8 cellular contexts compared by ENCODE assay signal in the genomic region with DNA sequence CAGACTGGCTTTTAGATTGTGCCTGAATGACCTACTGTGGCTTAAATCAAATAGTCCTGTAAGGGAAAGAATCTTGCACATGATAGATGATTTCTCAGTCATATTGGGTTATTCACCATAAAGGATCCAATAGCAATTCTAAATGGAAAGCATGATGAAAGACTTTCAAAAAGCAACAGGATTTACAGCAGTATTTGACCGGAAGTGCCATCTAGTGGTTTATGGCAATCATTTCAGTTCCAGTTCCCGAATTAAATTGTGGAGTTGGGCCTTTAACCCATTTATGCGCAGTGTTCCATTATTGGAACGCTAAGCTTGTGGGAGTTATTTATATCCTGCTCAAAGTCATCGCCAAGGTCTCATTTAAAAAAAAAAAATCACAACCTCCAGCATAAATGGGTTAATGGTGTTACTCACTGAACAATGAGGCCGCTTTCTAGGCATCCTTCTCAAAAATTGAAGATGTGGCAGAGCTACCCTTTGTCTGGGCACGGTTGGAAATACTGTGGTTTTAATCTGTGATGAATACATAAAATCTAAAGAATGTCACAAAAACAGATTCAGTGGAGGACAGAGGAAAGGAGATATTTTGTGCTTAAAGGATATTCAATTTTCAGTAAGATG.
A peak's percentile ranks its signal among the peaks of the same experiment; 100 is the strongest.
DNase-seq lines count a peak whose midpoint lies in the region; ATAC-seq and TF ChIP-seq lines count a peak whose summit lies in the region.

No MANE protein-coding gene starts in this region.

- peak; percentile 19 for DNase-seq in GM10266 (ENCODE audit: extremely low spot score)
- DNase-seq in NCI-H146 treated with DMSO at 0.1 percent for 48 hours (lab: John Stamatoyannopoulos, UW; ENCODE audit: unreplicated experiment): peak; percentile 8
- DNase-seq in WTC11 (ENCODE audit: low spot score): no peak
- no peak for DNase-seq in right cardiac atrium
- DNase-seq in testis: no peak
- no peak for DNase-seq in CD4-positive, alpha-beta memory T cell
- no peak for DNase-seq in GM19238 (ENCODE audit: insufficient read length, low spot score)
- no peak for DNase-seq in CD8-positive, alpha-beta memory T cell

- ATAC-seq in WTC11 (no peak), right cardiac atrium (peak; percentile 29 to 40)

- no peaks in the 10 kb centered on the region for H3K27me3 Mint-ChIP-seq in WTC11 (ENCODE audit: low read depth)
- no peaks in the 10 kb centered on the region for H3K27me3 Mint-ChIP-seq in CD4-positive, alpha-beta memory T cell
- peaks cover 2 to 3% of the 10 kb centered on the region in 2 donors for H3K27me3 Mint-ChIP-seq in CD8-positive, alpha-beta memory T cell

- H3K36me3 Mint-ChIP-seq in WTC11: no peaks in the 10 kb centered on the region
- H3K36me3 Mint-ChIP-seq in CD4-positive, alpha-beta memory T cell: peaks cover 0 to 8% of the 10 kb centered on the region in 2 donors
- H3K36me3 Mint-ChIP-seq in CD8-positive, alpha-beta memory T cell: peaks cover 0 to 1% (median 0%) of the 10 kb centered on the region in 3 donors

- POLR2A ChIA-PET in WTC11 (lab: Charles Lee): no interaction called here
- POLR2A ChIA-PET in CD4-positive, alpha-beta memory T cell (lab: Charles Lee; ENCODE audit: partially characterized antibody): no interaction called here
- POLR2A ChIA-PET in CD8-positive, alpha-beta memory T cell (lab: Charles Lee): no interaction called here

- H3K4me3 ChIP-seq in right cardiac atrium (ENCODE audit: low read length) (no peak overlapping the region), testis (no peak overlapping the region)
- no peak overlapping the region for H3K4me3 ChIP-seq in CD4-positive, alpha-beta memory T cell (ENCODE audit: low read length in 2 of 2)
- H3K4me3 ChIP-seq in CD8-positive, alpha-beta memory T cell (ENCODE audit: low read length): no peak overlapping the region

- no peak overlapping the region for H3K27ac Mint-ChIP-seq in WTC11
- no peak overlapping the region for H3K27ac Mint-ChIP-seq in CD4-positive, alpha-beta memory T cell
- H3K27ac Mint-ChIP-seq in CD8-positive, alpha-beta memory T cell: no peak overlapping the region

- no peak overlapping the region for H3K4me3 Mint-ChIP-seq in WTC11
- H3K4me3 Mint-ChIP-seq in CD4-positive, alpha-beta memory T cell: no peak overlapping the region
- no peak overlapping the region for H3K4me3 Mint-ChIP-seq in CD8-positive, alpha-beta memory T cell

- peak; percentile 27 for TF ChIP-seq CTCF in GM10266 (IDR thresholded peaks at IDR 0.05; ENCODE audit: control insufficient read depth, insufficient read depth, low read depth, missing control alignments)
- TF ChIP-seq CTCF in WTC11 (IDR thresholded peaks at IDR 0.05): 0 out of 2 replicates have a peak, but pooled peaks have one; percentile 12
- peak; percentile 54 to 60 (median 57) for TF ChIP-seq CTCF in testis (IDR thresholded peaks at IDR 0.05)

- no peaks in the 10 kb centered on the region for H3K9me3 ChIP-seq in right cardiac atrium (ENCODE audit: control insufficient read depth, low read length)
- no peaks in the 10 kb centered on the region for H3K9me3 ChIP-seq in testis
- H3K9me3 ChIP-seq in CD4-positive, alpha-beta memory T cell (ENCODE audit: control insufficient read depth in 1 of 2, low read length in 2 of 2): no peaks in the 10 kb centered on the region
- H3K9me3 ChIP-seq in CD8-positive, alpha-beta memory T cell (ENCODE audit: low read length): no peaks in the 10 kb centered on the region

- H3K4me1 Mint-ChIP-seq in WTC11: no peaks in the 10 kb centered on the region
- no peaks in the 10 kb centered on the region for H3K4me1 Mint-ChIP-seq in CD4-positive, alpha-beta memory T cell
- peaks cover 7 to 9% (median 8%) of the 10 kb centered on the region in 3 donors for H3K4me1 Mint-ChIP-seq in CD8-positive, alpha-beta memory T cell

- H3K27ac ChIP-seq in right cardiac atrium (ENCODE audit: low read length): no peak overlapping the region
- H3K27ac ChIP-seq in testis: no peak overlapping the region
- no peak overlapping the region for H3K27ac ChIP-seq in CD4-positive, alpha-beta memory T cell (ENCODE audit: low read depth, low read length)
- no peak overlapping the region for H3K27ac ChIP-seq in CD8-positive, alpha-beta memory T cell (ENCODE audit: low read depth, low read length)

- no peak for TF ChIP-seq POLR2A in testis (IDR thresholded peaks at IDR 0.05)

- CTCF ChIA-PET in WTC11 (lab: Charles Lee): interaction anchor here (0.7 to 1.3 kb wide), 4 partner anchors 87 to 302 kb away, joined by 3 read pairs; no protein-coding TSS in a partner anchor
- CTCF ChIA-PET in CD4-positive, alpha-beta memory T cell (lab: Charles Lee; ENCODE audit: partially characterized antibody): no interaction called here
- CTCF ChIA-PET in CD8-positive, alpha-beta memory T cell (lab: Charles Lee): interaction anchor here (0.7 kb wide), 1 partner anchor 79 kb away, joined by 3 read pairs; no protein-coding TSS in a partner anchor

- no peaks in the 10 kb centered on the region for H3K9me3 Mint-ChIP-seq in WTC11
- no peaks in the 10 kb centered on the region for H3K9me3 Mint-ChIP-seq in CD4-positive, alpha-beta memory T cell
- no peaks in the 10 kb centered on the region for H3K9me3 Mint-ChIP-seq in CD8-positive, alpha-beta memory T cell

- intact Hi-C loops in right cardiac atrium (cut with DNase I): loop anchor here in 3 of 4 donors (10.0 kb wide), 3 partner anchors 51 to 111 kb away; partner anchors contain the start of gene PPFIBP1 (in 2 of the 3)
- intact Hi-C loops in testis (cut with DNase I; ENCODE audit: low total_unique reads): no loop called here
- intact Hi-C loops in CD4-positive, alpha-beta memory T cell (cut with micrococcal nuclease): no loop called here

- H3K27me3 ChIP-seq in right cardiac atrium (ENCODE audit: control insufficient read depth, insufficient read depth) (no peaks in the 10 kb centered on the region), testis (no peaks in the 10 kb centered on the region)
- no peaks in the 10 kb centered on the region for H3K27me3 ChIP-seq in CD4-positive, alpha-beta memory T cell (ENCODE audit: insufficient read depth, low read length)
- no peaks in the 10 kb centered on the region for H3K27me3 ChIP-seq in CD8-positive, alpha-beta memory T cell (ENCODE audit: insufficient read depth, low read length, poor library complexity, severe bottlenecking)

- WGBS in right cardiac atrium: 50% methylated on average over 7 of the region's 7 CpGs
- 59 to 72% methylated on average over 7 of the region's 7 CpGs for WGBS in testis, 2 donors

- no peaks in the 10 kb centered on the region for H3K36me3 ChIP-seq in testis (ENCODE audit: low read depth, missing control alignments)
- no peaks in the 10 kb centered on the region for H3K36me3 ChIP-seq in CD4-positive, alpha-beta memory T cell (ENCODE audit: insufficient read depth, low read length)
- no peaks in the 10 kb centered on the region for H3K36me3 ChIP-seq in CD8-positive, alpha-beta memory T cell (ENCODE audit: insufficient read depth, low read length)

- H3K4me1 ChIP-seq in right cardiac atrium (ENCODE audit: control insufficient read depth, insufficient read depth, low read length) (no peaks in the 10 kb centered on the region), testis (no peaks in the 10 kb centered on the region)
- H3K4me1 ChIP-seq in CD4-positive, alpha-beta memory T cell (ENCODE audit: insufficient read depth, low read length): no peaks in the 10 kb centered on the region
- no peaks in the 10 kb centered on the region for H3K4me1 ChIP-seq in CD8-positive, alpha-beta memory T cell (ENCODE audit: insufficient read depth, low read length)

TF ChIP-seq in WTC11, 78 proteins besides CTCF, POLR2A, EP300 and RAD21 (continues in another document):
- TF ChIP-seq, protein P1, sequence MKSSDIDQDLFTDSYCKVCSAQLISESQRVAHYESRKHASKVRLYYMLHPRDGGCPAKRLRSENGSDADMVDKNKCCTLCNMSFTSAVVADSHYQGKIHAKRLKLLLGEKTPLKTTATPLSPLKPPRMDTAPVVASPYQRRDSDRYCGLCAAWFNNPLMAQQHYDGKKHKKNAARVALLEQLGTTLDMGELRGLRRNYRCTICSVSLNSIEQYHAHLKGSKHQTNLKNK (CRISPR knock-in tag; IDR thresholded peaks at IDR 0.05): no peak
- TF ChIP-seq ZNF219 (CRISPR knock-in tag; IDR thresholded peaks at IDR 0.05; ENCODE audit: borderline replicate concordance): no peak
- TF ChIP-seq ZNF425 (CRISPR knock-in tag; conservative IDR thresholded peaks at IDR 0.05): no peak
- TF ChIP-seq, protein P2, sequence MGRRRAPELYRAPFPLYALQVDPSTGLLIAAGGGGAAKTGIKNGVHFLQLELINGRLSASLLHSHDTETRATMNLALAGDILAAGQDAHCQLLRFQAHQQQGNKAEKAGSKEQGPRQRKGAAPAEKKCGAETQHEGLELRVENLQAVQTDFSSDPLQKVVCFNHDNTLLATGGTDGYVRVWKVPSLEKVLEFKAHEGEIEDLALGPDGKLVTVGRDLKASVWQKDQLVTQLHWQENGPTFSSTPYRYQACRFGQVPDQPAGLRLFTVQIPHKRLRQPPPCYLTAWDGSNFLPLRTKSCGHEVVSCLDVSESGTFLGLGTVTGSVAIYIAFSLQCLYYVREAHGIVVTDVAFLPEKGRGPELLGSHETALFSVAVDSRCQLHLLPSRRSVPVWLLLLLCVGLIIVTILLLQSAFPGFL (CRISPR knock-in tag; IDR thresholded peaks at IDR 0.05; ENCODE audit: borderline replicate concordance): no peak
- no peak for TF ChIP-seq TEAD4 (CRISPR knock-in tag; IDR thresholded peaks at IDR 0.05)

Comparison
In these comparisons a context has a peak if more than half of its experiments do, and no peak if none do; other contexts are left out.
1. DNase-seq: peak in GM10266 (single experiment) and NCI-H146 treated with DMSO at 0.1 percent for 48 hours (single experiment); none in WTC11 (single experiment), right cardiac atrium (0 of 3), testis (single experiment), CD4-positive, alpha-beta memory T cell (0 of 5), GM19238 (single experiment) and CD8-positive, alpha-beta memory T cell (0 of 5).
2. intact Hi-C loops: an anchor here in right cardiac atrium (10.0 kb wide); none called in testis and CD4-positive, alpha-beta memory T cell.
3. Peak in every context shown above with its lines, with median percentiles within 50 percentile points of each other: CTCF ChIP-seq.